Comparison of ENCODE assay signal across 8 cellular contexts in genomic region chr3:76024640-76025039, GRCh38.
DNase-seq lines count a peak whose midpoint lies in the region; ATAC-seq and TF ChIP-seq lines count a peak whose summit lies in the region.

No MANE protein-coding gene starts in this region.

- no peaks in the 10 kb centered on the region for H3K27me3 ChIP-seq in foreskin keratinocyte

- in situ Hi-C loops in ACHN (cut with HindIII; ENCODE audit: low pct_ligation_motif_present, low pct_unique_long_range_greater_than_20kb, low sequenced_read_pairs): no loop called here

- TF ChIP-seq CTCF in GM12873 (IDR thresholded peaks at IDR 0.05; ENCODE audit: insufficient read depth, low read depth, low read length, missing control alignments): peak; percentile 7
- peak; percentile 79 for TF ChIP-seq CTCF in foreskin keratinocyte (conservative IDR thresholded peaks at IDR 0.05)

- H3K4me1 ChIP-seq in foreskin keratinocyte: no peaks in the 10 kb centered on the region

- ATAC-seq in foreskin keratinocyte: peak; percentile 80
- ATAC-seq in HG03457 (IDR thresholded peaks at IDR 0.05; ENCODE audit: unreplicated experiment): no peak

- H3K27ac ChIP-seq in foreskin keratinocyte: no peak overlapping the region

- DNase-seq in ACHN (peak; percentile 18), RPMI7951 (ENCODE audit: low read depth) (peak; percentile 6), foreskin keratinocyte (peak in 1 of 2 donors; percentile 19), germinal center (ENCODE audit: low spot score) (no peak)
- DNase-seq in activated CD4-positive, alpha-beta T cell treated with anti-CD3 and anti-CD28 coated beads for 48 hours: no peak
- no peak for DNase-seq in activated CD8-positive, alpha-beta memory T cell treated with anti-CD3 and anti-CD28 coated beads, Interleukin-2, amount 50 U/mL, for 4 hours

Comparison
In these comparisons a context has a peak if more than half of its experiments do, and no peak if none do; other contexts are left out.
1. DNase-seq: peak in ACHN (single experiment) and RPMI7951 (single experiment); none in germinal center (single experiment), activated CD4-positive, alpha-beta T cell treated with anti-CD3 and anti-CD28 coated beads for 48 hours (single experiment) and activated CD8-positive, alpha-beta memory T cell treated with anti-CD3 and anti-CD28 coated beads, Interleukin-2, amount 50 U/mL, for 4 hours (single experiment).